21 cellular contexts compared by ENCODE assay signal in the genomic region with DNA sequence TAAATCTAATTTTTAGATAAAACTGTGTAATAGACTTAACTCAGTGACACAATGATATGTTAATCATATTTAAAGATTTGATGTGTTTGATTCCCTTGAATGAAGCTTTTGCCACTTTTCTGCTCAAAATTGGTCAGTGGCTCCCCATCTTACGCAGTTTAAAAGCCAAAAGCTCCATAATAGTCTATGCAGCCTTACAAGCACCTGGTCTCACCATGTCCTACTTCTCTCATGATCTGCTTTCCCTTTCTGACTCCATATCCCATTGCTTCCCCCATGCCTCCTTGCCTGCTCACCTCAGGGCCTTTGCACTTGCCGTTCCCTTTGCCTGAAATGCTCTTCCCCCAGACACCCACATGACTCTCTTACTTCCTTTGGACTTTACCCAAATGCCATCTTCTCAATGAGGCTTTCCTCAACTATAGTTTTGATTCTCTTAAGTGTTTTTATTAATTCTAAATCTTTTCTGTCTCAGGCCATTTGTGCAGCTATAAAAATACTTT. TPM values are rescaled to one million over a fixed set of nuclear protein-coding genes. Genes with fewer than 3 reads are reported as not detected.
A peak's percentile ranks its signal among the peaks of the same experiment; 100 is the strongest.
DNase-seq lines count a peak whose midpoint lies in the region; ATAC-seq, FAIRE-seq and TF ChIP-seq lines count a peak whose summit lies in the region.
"Had no signal": no experiment of that assay in that cellular context is flagged by ENCODE, and none has a peak within 500 bp of the region (broad histone marks: within the 10 kb centered on the region; RNA-seq: fewer than 3 reads in every experiment).

No MANE protein-coding gene starts in this region.

- H3K36me3 Mint-ChIP-seq in activated T-helper 2 cell treated with anti-CD3 and anti-CD28 coated beads, Interferon-gamma antibody, Interleukin-2, Interleukin-4, amounts not matched to agents 10 μg/mL and 5 μg/mL and 100 μg/mL, durations not matched to agents 14 hours and 24 hours and 36 hours (ENCODE audit: low read depth), result no peaks in the 10 kb centered on the region
- H3K36me3 Mint-ChIP-seq in naive thymus-derived CD4-positive, alpha-beta T cell, result peaks cover 0 to 12% (median 4%) of the 10 kb centered on the region in 5 donors

- CTCF ChIA-PET in HepG2 (lab: Yijun Ruan, JAX; ENCODE audit: low intra/inter-chr PET ratio, low total read pairs), result no interaction called here
- CTCF ChIA-PET in naive thymus-derived CD4-positive, alpha-beta T cell (lab: Charles Lee), result no interaction called here

- H3K9ac ChIP-seq in HepG2 (ENCODE audit: insufficient read depth, low read depth, low read length), result no peak overlapping the region

- H4K20me1 ChIP-seq in HepG2 (ENCODE audit: insufficient read depth, low read length), result no peaks in the 10 kb centered on the region

- TF ChIP-seq EP300 in HepG2 (IDR thresholded peaks at IDR 0.05; ENCODE audit: low read depth in 2 of 2, low read length in 2 of 2), result no peak
- no peak for TF ChIP-seq EP300 in HepG2 (CRISPR knock-in tag; IDR thresholded peaks at IDR 0.05; ENCODE audit: borderline replicate concordance)

- TF ChIP-seq CTCF in HepG2 (CRISPR knock-in tag; IDR thresholded peaks at IDR 0.05) (no peak), right lobe of liver (IDR thresholded peaks at IDR 0.05) (no peak), upper lobe of right lung (IDR thresholded peaks at IDR 0.05) (no peak)

- 90% methylated on average over 2 of the region's 2 CpGs for WGBS in HepG2 (ENCODE audit: low lambda C conversion rate)
- WGBS in right lobe of liver (ENCODE audit: insufficient coverage, low coverage, low lambda C conversion rate, missing lambda C conversion rate), result 96% methylated on average over 2 of the region's 2 CpGs

- no TSS peak for BruUV-seq in HepG2 (replicated peaks; lab: Mats Ljungman, UMichigan)

- peak overlapping the region; percentile 51 for H3K4me3 Mint-ChIP-seq in activated T-helper 2 cell treated with anti-CD3 and anti-CD28 coated beads, Interferon-gamma antibody, Interleukin-2, Interleukin-4, amounts not matched to agents 10 μg/mL and 5 μg/mL and 100 μg/mL, durations not matched to agents 14 hours and 24 hours and 36 hours (ENCODE audit: low read depth)
- H3K4me3 Mint-ChIP-seq in naive thymus-derived CD4-positive, alpha-beta T cell, result peak overlapping the region in 9 of 10 donors; percentile 6 to 89 (median 22)

- intact Hi-C loops in HepG2 (cut with micrococcal nuclease; ENCODE audit: unreplicated experiment) (no loop called here), right lobe of liver (cut with DNase I) (no loop called here), upper lobe of right lung (cut with DNase I) (no loop called here)
- intact Hi-C loops in activated T-helper 2 cell treated with anti-CD3 and anti-CD28 coated beads, Interferon-gamma antibody, Interleukin-2, Interleukin-4, amounts not matched to agents 10 μg/mL and 5 μg/mL and 100 μg/mL, durations not matched to agents 14 hours and 24 hours and 36 hours (cut with micrococcal nuclease), result no loop called here
- intact Hi-C loops in naive thymus-derived CD4-positive, alpha-beta T cell (cut with micrococcal nuclease), result no loop called here

- no peaks in the 10 kb centered on the region for H3K9me3 Mint-ChIP-seq in activated T-helper 2 cell treated with anti-CD3 and anti-CD28 coated beads, Interferon-gamma antibody, Interleukin-2, Interleukin-4, amounts not matched to agents 10 μg/mL and 5 μg/mL and 100 μg/mL, durations not matched to agents 14 hours and 24 hours and 36 hours
- peaks cover 0 to 2% (median 0%) of the 10 kb centered on the region in 11 donors for H3K9me3 Mint-ChIP-seq in naive thymus-derived CD4-positive, alpha-beta T cell
- H3K9me3 Mint-ChIP-seq: activated naive CD8-positive, alpha-beta T cell treated with anti-CD3 and anti-CD28 coated beads for 36 hours; dendritic cell treated with granulocyte-macrophage colony-stimulating factor and Interleukin-4, amounts not matched to agents 40 ng/mL and 50 ng/mL, for 4 days had no signal

- H3K79me2 ChIP-seq in HepG2 (ENCODE audit: insufficient read depth, low read length), result no peaks in the 10 kb centered on the region

- H3K36me3 ChIP-seq in HepG2 (replicated peaks in 1 of 2; ENCODE audit: control insufficient read depth in 1 of 2, insufficient read depth in 2 of 2, low read length in 2 of 2) (no peaks in the 10 kb centered on the region), right lobe of liver (no peaks in the 10 kb centered on the region), upper lobe of right lung (no peaks in the 10 kb centered on the region)
- H3K36me3 ChIP-seq in naive thymus-derived CD4-positive, alpha-beta T cell (ENCODE audit: control insufficient read depth in 2 of 3, insufficient read depth in 3 of 3, low read length in 3 of 3), result no peaks in the 10 kb centered on the region
- H3K36me3 ChIP-seq: brain microvascular endothelial cell had no signal

- TF ChIP-seq POLR2A in HepG2 (IDR thresholded peaks at IDR 0.05; ENCODE audit: insufficient read depth in 1 of 2, low read depth in 2 of 2, low read length in 2 of 2), result no peak
- TF ChIP-seq POLR2A in right lobe of liver (IDR thresholded peaks at IDR 0.05), result no peak

- no peak for TF ChIP-seq RAD21 in HepG2 (CRISPR knock-in tag; IDR thresholded peaks at IDR 0.05)

- H3K4me3 ChIP-seq in HepG2 (replicated peaks in 1 of 3; ENCODE audit: insufficient read depth in 1 of 3, low read depth in 2 of 3, low read length in 3 of 3) (no peak overlapping the region), right lobe of liver (no peak overlapping the region), upper lobe of right lung (no peak overlapping the region)
- H3K4me3 ChIP-seq in naive thymus-derived CD4-positive, alpha-beta T cell (ENCODE audit: low read length), result no peak overlapping the region

- in situ Hi-C loops in HepG2 (cut with HindIII; ENCODE audit: extremely low pct_ligation_motif_present, low pct_unique_long_range_greater_than_20kb), result no loop called here

- peaks cover 22% of the 10 kb centered on the region for H3K4me1 ChIP-seq in HepG2 (ENCODE audit: insufficient read depth, low read length)
- H3K4me1 ChIP-seq in right lobe of liver, result no peaks in the 10 kb centered on the region
- no peaks in the 10 kb centered on the region for H3K4me1 ChIP-seq in naive thymus-derived CD4-positive, alpha-beta T cell (ENCODE audit: control insufficient read depth in 2 of 2, insufficient read depth in 2 of 2, low read length in 2 of 2)
- H3K4me1 ChIP-seq in upper lobe of right lung, result peaks cover 16% of the 10 kb centered on the region

- FAIRE-seq in HepG2 (lab: Jason Lieb, UNC), result no peak
- FAIRE-seq: GM12891, kidney had no signal

- POLR2A ChIA-PET in HepG2 (lab: Yijun Ruan, JAX), result no interaction called here
- POLR2A ChIA-PET in naive thymus-derived CD4-positive, alpha-beta T cell (lab: Charles Lee), result no interaction called here

- peaks cover 0 to 12% of the 10 kb centered on the region in 2 experiments; a peak in 1 of 5 replicates for H3K27me3 ChIP-seq in HepG2 (ENCODE audit: control insufficient read depth in 1 of 2, insufficient read depth in 2 of 2, low read length in 2 of 2)
- no peaks in the 10 kb centered on the region for H3K27me3 ChIP-seq in right lobe of liver
- peaks cover 12 to 17% of the 10 kb centered on the region in 2 donors for H3K27me3 ChIP-seq in naive thymus-derived CD4-positive, alpha-beta T cell (ENCODE audit: control insufficient read depth in 2 of 2, insufficient read depth in 2 of 2, low read length in 2 of 2)
- no peaks in the 10 kb centered on the region for H3K27me3 ChIP-seq in upper lobe of right lung
- H3K27me3 ChIP-seq: brain microvascular endothelial cell, testis had no signal

- no peak overlapping the region for H3K27ac ChIP-seq in HepG2 (ENCODE audit: extremely low read length, insufficient read depth, low read length)
- H3K27ac ChIP-seq in right lobe of liver, result no peak overlapping the region
- H3K27ac ChIP-seq in naive thymus-derived CD4-positive, alpha-beta T cell (ENCODE audit: low read depth, low read length), result no peak overlapping the region
- H3K27ac ChIP-seq in upper lobe of right lung, result no peak overlapping the region
- H3K27ac ChIP-seq: brain microvascular endothelial cell, testis, WERI-Rb-1 had no signal

- no peak overlapping the region for H3K4me2 ChIP-seq in HepG2 (ENCODE audit: low read depth, low read length)

- H3K27me3 Mint-ChIP-seq in activated T-helper 2 cell treated with anti-CD3 and anti-CD28 coated beads, Interferon-gamma antibody, Interleukin-2, Interleukin-4, amounts not matched to agents 10 μg/mL and 5 μg/mL and 100 μg/mL, durations not matched to agents 14 hours and 24 hours and 36 hours (ENCODE audit: low read depth), result peaks cover 51% of the 10 kb centered on the region
- H3K27me3 Mint-ChIP-seq in naive thymus-derived CD4-positive, alpha-beta T cell, result peaks cover 62 to 72% (median 69%) of the 10 kb centered on the region in 5 donors

- no peaks in the 10 kb centered on the region for H3K9me3 ChIP-seq in HepG2 (ENCODE audit: low read length)
- no peaks in the 10 kb centered on the region for H3K9me3 ChIP-seq in right lobe of liver
- H3K9me3 ChIP-seq in naive thymus-derived CD4-positive, alpha-beta T cell (ENCODE audit: control insufficient read depth in 2 of 3, low read length in 3 of 3), result no peaks in the 10 kb centered on the region
- H3K9me3 ChIP-seq in upper lobe of right lung, result no peaks in the 10 kb centered on the region
- H3K9me3 ChIP-seq: testis had no signal

- H3K27ac Mint-ChIP-seq in activated T-helper 2 cell treated with anti-CD3 and anti-CD28 coated beads, Interferon-gamma antibody, Interleukin-2, Interleukin-4, amounts not matched to agents 10 μg/mL and 5 μg/mL and 100 μg/mL, durations not matched to agents 14 hours and 24 hours and 36 hours, result no peak overlapping the region
- no peak overlapping the region for H3K27ac Mint-ChIP-seq in naive thymus-derived CD4-positive, alpha-beta T cell
- H3K27ac Mint-ChIP-seq: activated CD8-positive, alpha-beta T cell treated with anti-CD3 and anti-CD28 coated beads, Interleukin-2, amount 10 ng/mL, durations not matched to agents 7 days and 5 days; activated naive CD8-positive, alpha-beta T cell treated with anti-CD3 and anti-CD28 coated beads for 36 hours had no signal

- DNase-seq in HepG2 (ENCODE audit: low spot score) (no peak), right lobe of liver (no peak), upper lobe of right lung (peak; percentile 3), NCI-H748 treated with DMSO at 0.1 percent for 48 hours (lab: John Stamatoyannopoulos, UW) (no peak), cerebellar cortex (ENCODE audit: low spot score) (no peak)
- DNase-seq in activated T-helper 2 cell treated with anti-CD3 and anti-CD28 coated beads, Interferon-gamma antibody, Interleukin-2, Interleukin-4, amounts not matched to agents 10 μg/mL and 5 μg/mL and 100 μg/mL, durations not matched to agents 14 hours and 24 hours and 36 hours (ENCODE audit: low spot score), result no peak
- DNase-seq in naive thymus-derived CD4-positive, alpha-beta T cell, result no peak
- DNase-seq in activated naive CD4-positive, alpha-beta T cell treated with Interleukin-2 at 50 U/mL for 16 hours, result no peak
- DNase-seq: activated CD8-positive, alpha-beta T cell treated with anti-CD3 and anti-CD28 coated beads, Interleukin-2, amount 10 ng/mL, durations not matched to agents 7 days and 5 days; activated naive CD8-positive, alpha-beta T cell treated with anti-CD3 and anti-CD28 coated beads for 36 hours; activated T-cell treated with anti-CD3 and anti-CD28 coated beads, Interleukin-2, amount 50 U/mL, for 48 hours; brain microvascular endothelial cell; C1 segment of cervical spinal cord; hypothalamus; kidney; retina; SHP77 treated with DMSO at 0.1 percent for 48 hours; testis had no signal

- no peak for ATAC-seq in HepG2
- no peak for ATAC-seq in right lobe of liver
- no peak for ATAC-seq in naive thymus-derived CD4-positive, alpha-beta T cell
- ATAC-seq in upper lobe of right lung, result no peak
- ATAC-seq: activated CD8-positive, alpha-beta T cell treated with anti-CD3 and anti-CD28 coated beads, Interleukin-2, amount 10 ng/mL, durations not matched to agents 7 days and 5 days had no signal

- peaks cover 8% of the 10 kb centered on the region for H3K4me1 Mint-ChIP-seq in activated T-helper 2 cell treated with anti-CD3 and anti-CD28 coated beads, Interferon-gamma antibody, Interleukin-2, Interleukin-4, amounts not matched to agents 10 μg/mL and 5 μg/mL and 100 μg/mL, durations not matched to agents 14 hours and 24 hours and 36 hours (ENCODE audit: low read depth)
- H3K4me1 Mint-ChIP-seq in naive thymus-derived CD4-positive, alpha-beta T cell, result peaks cover 6 to 16% (median 10%) of the 10 kb centered on the region in 7 donors

- H2AFZ ChIP-seq in HepG2 (ENCODE audit: low read length), result no peak overlapping the region

RNA-seq across cellular contexts. Expression of a gene that starts 1.9 kb away (rescaled TPM):
- total RNA-seq in HepG2 (2016; rRNA removed; fragmentation: Illumina TruSeq; extraction: Trizol), result 3.7 and 4.7 TPM in 2 replicates
- 3.4 and 3.6 TPM in 2 replicates for total RNA-seq in HepG2 (2016; cell fraction: cytosol; rRNA removed; fragmentation: Illumina TruSeq; extraction: Trizol; ENCODE audit: low read depth)
- total RNA-seq in HepG2 (2016; cell fraction: insoluble cytoplasmic fraction; rRNA removed; fragmentation: Illumina TruSeq; extraction: Trizol), result 3.7 and 5.2 TPM in 2 replicates
- 3.3 and 3.9 TPM in 2 replicates for total RNA-seq in HepG2 (2016; cell fraction: membrane; rRNA removed; fragmentation: Illumina TruSeq; extraction: Trizol)
- total RNA-seq in HepG2 (2016; cell fraction: nucleus; rRNA removed; fragmentation: Illumina TruSeq; extraction: Trizol), result 2.2 and 2.4 TPM in 2 replicates
- polyA plus RNA-seq in HepG2 (2011; rRNA removed), result 0.82 and 1.3 TPM in 2 replicates
- polyA plus RNA-seq in HepG2 (2011; cell fraction: cytosol; rRNA removed), result 0.40 and 0.60 TPM in 2 replicates
- polyA plus RNA-seq in HepG2 (2011; cell fraction: nucleus; rRNA removed), result 0.29 and 0.38 TPM in 2 replicates
- polyA plus RNA-seq in HepG2 (2012), result 0.62 and 1.0 TPM in 2 replicates
- 0.27 and 0.38 TPM in 2 replicates for polyA plus RNA-seq in HepG2 (2016; cell fraction: cytosol; fragmentation: Illumina TruSeq; extraction: Trizol; ENCODE audit: low read depth)
- 2.6 and 3.1 TPM in 2 replicates for polyA plus RNA-seq in HepG2 (2016; cell fraction: insoluble cytoplasmic fraction; fragmentation: Illumina TruSeq; extraction: Trizol; ENCODE audit: low read depth)
- 0.57 and 0.73 TPM in 2 replicates for polyA plus RNA-seq in HepG2 (2016; cell fraction: membrane; fragmentation: Illumina TruSeq; extraction: Trizol; ENCODE audit: low read depth)
- 2.7 and 3.0 TPM in 2 replicates for polyA plus RNA-seq in HepG2 (2016; cell fraction: nucleus; fragmentation: Illumina TruSeq; extraction: Trizol; ENCODE audit: insufficient read depth, low read depth)
- 1.1 and 7.0 TPM in 2 replicates for polyA minus RNA-seq in HepG2 (2011; rRNA and poly(A)+ RNA removed; ENCODE audit: low replicate concordance)
- polyA minus RNA-seq in HepG2 (2011; cell fraction: cytosol; rRNA and poly(A)+ RNA removed), result 1.2 and 1.4 TPM in 2 replicates
- polyA minus RNA-seq in HepG2 (2011; cell fraction: nucleus; rRNA and poly(A)+ RNA removed), result 2.2 and 2.4 TPM in 2 replicates
- total RNA-seq in right lobe of liver, result 1 to 10 TPM; 1.6 to 3.4 (median 2.3) TPM
- total RNA-seq in activated T-helper 2 cell treated with anti-CD3 and anti-CD28 coated beads, Interferon-gamma antibody, Interleukin-2, Interleukin-4, amounts not matched to agents 10 μg/mL and 5 μg/mL and 100 μg/mL, durations not matched to agents 14 hours and 24 hours and 36 hours, result 0.90 and 0.96 TPM in 2 replicates
- total RNA-seq in naive thymus-derived CD4-positive, alpha-beta T cell, result under 1 TPM in 1 of 5 experiments, not detected in 4; 0.07 TPM
- not detected for polyA plus RNA-seq in naive thymus-derived CD4-positive, alpha-beta T cell
- total RNA-seq in upper lobe of right lung, result 9.7 TPM
